ENCODE assay signal across 22 cellular contexts in genomic region chr2:1207962-1208510, GRCh38.
A peak's percentile ranks its signal among the peaks of the same experiment; 100 is the strongest.
DNase-seq lines count a peak whose midpoint lies in the region; ATAC-seq and TF ChIP-seq lines count a peak whose summit lies in the region.
"Had no signal": no experiment of that assay in that cellular context is flagged by ENCODE, and none has a peak within 500 bp of the region (broad histone marks: within the 10 kb centered on the region; RNA-seq: fewer than 3 reads in every experiment).

No MANE protein-coding gene starts in this region.

- no peak overlapping the region for H3K23ac ChIP-seq in neuronal stem cell (ENCODE audit: low read depth, low read length, poor library complexity)

- H2AFZ ChIP-seq in neuronal stem cell (ENCODE audit: low read length), result no peak overlapping the region

- DNase-seq in esophagus muscularis mucosa (ENCODE audit: extremely low spot score) (peak; percentile 80), neuronal stem cell (ENCODE audit: low spot score) (no peak), posterior cingulate gyrus (no peak), foreskin melanocyte (no peak)
- DNase-seq: 8988T; ACHN; BE2C; C1 segment of cervical spinal cord; CD4-positive, alpha-beta memory T cell; CD4-positive, CD25-positive, alpha-beta regulatory T cell; CD8-positive, alpha-beta memory T cell; COR-L47; DMS 273 treated with DMSO at 0.1 percent for 48 hours; DMS153; DMS53; DMS79; DND-41; EL; GDM1 had no signal

- H3K14ac ChIP-seq in neuronal stem cell (ENCODE audit: low read length), result no peak overlapping the region

- no peak overlapping the region for H3K27ac ChIP-seq in esophagus muscularis mucosa (replicated peaks in 1 of 4)
- no peak overlapping the region for H3K27ac ChIP-seq in neuronal stem cell (replicated peaks; ENCODE audit: low read length)
- no peak overlapping the region for H3K27ac ChIP-seq in gastroesophageal sphincter
- H3K27ac ChIP-seq: BLaER1 had no signal

- intact Hi-C loops in esophagus muscularis mucosa (cut with DNase I) (no loop called here), posterior cingulate gyrus (cut with DNase I) (no loop called here)

- WGBS in esophagus muscularis mucosa, result 77% methylated on average over 13 of the region's 20 CpGs
- no CpG with 5 or more reads among the region's 20 CpGs for WGBS in neuronal stem cell (ENCODE audit: extremely low coverage in 2 of 2, insufficient read length in 2 of 2, insufficient replicate concordance in 1 of 2), 2 donors
- 93 to 98% methylated on average over 8 to 15 of the region's 20 CpGs for WGBS in gastroesophageal sphincter (ENCODE audit: low coverage in 1 of 2), 2 donors

- H2BK120ac ChIP-seq in neuronal stem cell (ENCODE audit: low read depth, low read length), result no peak overlapping the region

- H3K79me1 ChIP-seq in neuronal stem cell (ENCODE audit: low read depth, low read length), result no peaks in the 10 kb centered on the region

- no peak for TF ChIP-seq POLR2A in esophagus muscularis mucosa (IDR thresholded peaks at IDR 0.05; ENCODE audit: low read depth)
- TF ChIP-seq POLR2A in gastroesophageal sphincter (IDR thresholded peaks at IDR 0.05), result no peak

- no peak overlapping the region for H2AK5ac ChIP-seq in neuronal stem cell (ENCODE audit: low read depth, low read length)

- H3K4ac ChIP-seq in neuronal stem cell (ENCODE audit: low read length), result no peak overlapping the region

- TF ChIP-seq EP300 in esophagus muscularis mucosa (IDR thresholded peaks at IDR 0.05), result no peak
- no peak for TF ChIP-seq EP300 in gastroesophageal sphincter (IDR thresholded peaks at IDR 0.05)

- no peaks in the 10 kb centered on the region for H3K9me3 ChIP-seq in esophagus muscularis mucosa
- H3K9me3 ChIP-seq in neuronal stem cell (replicated peaks in 1 of 2; ENCODE audit: control insufficient read depth in 2 of 2, insufficient read depth in 1 of 2, low read depth in 1 of 2, low read length in 2 of 2), result peaks cover 0 to 3% of the 10 kb centered on the region in 2 donors
- peaks cover 0 to 3% (median 0%) of the 10 kb centered on the region in 3 donors for H3K9me3 ChIP-seq in gastroesophageal sphincter
- H3K9me3 ChIP-seq: BE2C had no signal

- H3K9ac ChIP-seq in neuronal stem cell (ENCODE audit: low read depth, low read length, poor library complexity), result no peak overlapping the region
- H3K9ac ChIP-seq: BLaER1 had no signal

- no peak overlapping the region for H2BK12ac ChIP-seq in neuronal stem cell (ENCODE audit: low read length)

- H3K4me1 ChIP-seq in esophagus muscularis mucosa (no peaks in the 10 kb centered on the region), neuronal stem cell (ENCODE audit: control insufficient read depth in 2 of 2, insufficient read depth in 1 of 2, low read depth in 1 of 2, low read length in 2 of 2) (no peaks in the 10 kb centered on the region), gastroesophageal sphincter (no peaks in the 10 kb centered on the region)
- H3K4me1 ChIP-seq: BE2C, BLaER1 had no signal

- peak overlapping the region; percentile 26 for H4K8ac ChIP-seq in neuronal stem cell (ENCODE audit: low read depth, low read length)

- H4K91ac ChIP-seq in neuronal stem cell (ENCODE audit: low read depth, low read length, poor library complexity), result no peak overlapping the region

- ATAC-seq in gastroesophageal sphincter, result no peak
- ATAC-seq: GM12878 had no signal

- H2BK5ac ChIP-seq in neuronal stem cell (ENCODE audit: low read length), result no peak overlapping the region

- no peak overlapping the region for H3K4me3 ChIP-seq in esophagus muscularis mucosa
- H3K4me3 ChIP-seq in neuronal stem cell (ENCODE audit: low read length in 2 of 2), result no peak overlapping the region
- H3K4me3 ChIP-seq in gastroesophageal sphincter, result no peak overlapping the region
- H3K4me3 ChIP-seq: BLaER1, GM12878 had no signal

- H3K36me3 ChIP-seq in esophagus muscularis mucosa (no peaks in the 10 kb centered on the region), neuronal stem cell (replicated peaks in 1 of 2; ENCODE audit: control insufficient read depth in 2 of 2, insufficient read depth in 2 of 2, low read length in 2 of 2) (peaks cover 0 to 2% of the 10 kb centered on the region in 2 donors), gastroesophageal sphincter (no peaks in the 10 kb centered on the region)
- H3K36me3 ChIP-seq: BE2C, BLaER1 had no signal

- H2BK15ac ChIP-seq in neuronal stem cell (ENCODE audit: low read length), result no peak overlapping the region

- H3K27me3 ChIP-seq in esophagus muscularis mucosa (no peaks in the 10 kb centered on the region), neuronal stem cell (ENCODE audit: control insufficient read depth in 3 of 3, insufficient read depth in 3 of 3, low read depth in 1 of 3, low read length in 3 of 3) (no peaks in the 10 kb centered on the region), gastroesophageal sphincter (no peaks in the 10 kb centered on the region)
- H3K27me3 ChIP-seq: BE2C, BLaER1 had no signal

- TF ChIP-seq CTCF in esophagus muscularis mucosa (IDR thresholded peaks at IDR 0.05) (no peak), gastroesophageal sphincter (IDR thresholded peaks at IDR 0.05) (no peak)

- peak overlapping the region; percentile 25 for H3K18ac ChIP-seq in neuronal stem cell (ENCODE audit: low read length)

- H3K4me2 ChIP-seq in neuronal stem cell (ENCODE audit: insufficient read depth, low read length, poor library complexity, severe bottlenecking), result no peak overlapping the region
- H3K4me2 ChIP-seq: BLaER1 had no signal
